Comparison of ENCODE assay signal across 1 cellular context in the genomic region with DNA sequence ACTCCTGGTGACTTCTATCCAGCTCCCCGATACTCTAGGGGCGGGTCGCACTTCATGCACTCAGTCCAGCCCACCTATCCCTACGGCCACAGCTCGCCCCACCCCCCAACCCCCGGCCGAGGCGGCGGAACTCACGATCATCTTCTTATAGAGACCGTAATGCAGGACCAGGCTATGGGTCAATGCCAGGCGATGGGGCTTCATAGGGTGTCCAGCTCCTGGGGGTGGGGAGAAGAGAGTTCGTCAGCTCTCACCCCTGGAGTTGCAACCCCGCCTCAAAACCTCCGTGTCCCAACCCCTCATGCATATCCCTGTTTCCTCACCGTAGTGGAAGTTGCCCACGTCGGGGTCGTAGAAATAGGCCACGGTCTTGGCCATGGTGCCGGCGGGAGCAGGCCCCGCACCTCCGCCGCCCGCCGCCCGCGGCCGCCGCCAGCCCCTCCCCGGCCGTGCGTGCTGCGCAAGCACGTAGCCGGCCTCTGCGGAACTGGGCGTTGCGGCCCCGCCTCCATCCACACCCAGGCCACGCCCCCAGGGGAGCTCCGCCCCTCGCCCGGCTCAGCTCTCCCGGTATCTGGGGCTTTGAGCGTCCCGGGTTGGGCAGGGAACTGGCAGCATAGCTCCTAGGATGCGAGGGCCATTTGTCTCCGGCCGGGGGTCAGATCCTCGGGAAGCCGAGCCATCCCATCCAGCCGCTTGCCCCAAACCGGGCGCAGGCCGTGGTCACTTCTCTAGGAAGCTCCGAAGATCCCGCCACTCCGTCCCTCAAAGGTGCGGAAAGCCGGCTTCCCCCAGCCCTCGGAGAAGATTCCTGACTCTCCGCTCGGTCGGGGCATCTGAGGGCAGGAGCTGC.
TF ChIP-seq lines count a peak whose summit lies in the region.

A gene (minus strand): TSS at position 437 of the 853 bp plus-strand sequence. CDS start 59 bp downstream, at position 378.
A gene with protein sequence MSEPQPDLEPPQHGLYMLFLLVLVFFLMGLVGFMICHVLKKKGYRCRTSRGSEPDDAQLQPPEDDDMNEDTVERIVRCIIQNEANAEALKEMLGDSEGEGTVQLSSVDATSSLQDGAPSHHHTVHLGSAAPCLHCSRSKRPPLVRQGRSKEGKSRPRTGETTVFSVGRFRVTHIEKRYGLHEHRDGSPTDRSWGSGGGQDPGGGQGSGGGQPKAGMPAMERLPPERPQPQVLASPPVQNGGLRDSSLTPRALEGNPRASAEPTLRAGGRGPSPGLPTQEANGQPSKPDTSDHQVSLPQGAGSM (plus strand): TSS at position 585 of the 853 bp plus-strand sequence. CDS start 1,229 bp downstream, outside the sequence.

TF ChIP-seq in HepG2, 621 proteins besides CTCF, POLR2A, EP300 and RAD21 (continued from another document and continues in another):
- TF ChIP-seq ZBTB38 (CRISPR knock-in tag; IDR thresholded peaks at IDR 0.05) (no peak), JUND (CRISPR knock-in tag; IDR thresholded peaks at IDR 0.05) (0 out of 2 replicates have a peak, but pooled peaks have one; percentile 29), CENPT (CRISPR knock-in tag; IDR thresholded peaks at IDR 0.05; ENCODE audit: low read depth) (no peak), SAP130 (CRISPR knock-in tag; IDR thresholded peaks at IDR 0.05; ENCODE audit: low read depth) (peak; percentile 79; the same call in 1 of the 2 replicates), ELF3 (CRISPR knock-in tag; IDR thresholded peaks at IDR 0.05) (no peak; the same call in 1 of the 2 replicates), ZSCAN31 (CRISPR knock-in tag; IDR thresholded peaks at IDR 0.05; ENCODE audit: low read depth) (no peak), ZNF607 (CRISPR knock-in tag; IDR thresholded peaks at IDR 0.05; ENCODE audit: borderline replicate concordance) (peak; percentile 84), ISL2 (CRISPR knock-in tag; IDR thresholded peaks at IDR 0.05) (no peak), NFE2L1 (CRISPR knock-in tag; IDR thresholded peaks at IDR 0.05; ENCODE audit: borderline replicate concordance) (no peak), RBM22 (optimal IDR thresholded peaks at IDR 0.05; ENCODE audit: low read length) (no peak), TSC22D2 (CRISPR knock-in tag; IDR thresholded peaks at IDR 0.05; ENCODE audit: borderline replicate concordance) (no peak), ZNF121 (CRISPR knock-in tag; IDR thresholded peaks at IDR 0.05) (no peak), ZNF619 (CRISPR knock-in tag; IDR thresholded peaks at IDR 0.05) (no peak), SMAD9 (CRISPR knock-in tag; IDR thresholded peaks at IDR 0.05) (no peak), HCFC1 (IDR thresholded peaks at IDR 0.05; ENCODE audit: low read depth, low read length) (no peak), ZNF552 (CRISPR knock-in tag; IDR thresholded peaks at IDR 0.05; ENCODE audit: borderline replicate concordance) (no peak), GATAD2A (CRISPR knock-in tag; IDR thresholded peaks at IDR 0.05) (no peak), WIZ (CRISPR knock-in tag; IDR thresholded peaks at IDR 0.05) (no peak), JDP2 (CRISPR knock-in tag; IDR thresholded peaks at IDR 0.05; ENCODE audit: borderline replicate concordance) (no peak), KDM5A (IDR thresholded peaks at IDR 0.05; ENCODE audit: borderline replicate concordance, low read length) (peak; percentile 45; the same call in 1 of the 2 replicates), ZNF614 (CRISPR knock-in tag; IDR thresholded peaks at IDR 0.05; ENCODE audit: borderline replicate concordance) (no peak), CBX1 (IDR thresholded peaks at IDR 0.05; ENCODE audit: low read depth) (peak; percentile 18), ZNF850 (CRISPR knock-in tag; conservative IDR thresholded peaks at IDR 0.05) (no peak), ZNF468 (CRISPR knock-in tag; IDR thresholded peaks at IDR 0.05) (no peak)
- TF ChIP-seq, protein P1, sequence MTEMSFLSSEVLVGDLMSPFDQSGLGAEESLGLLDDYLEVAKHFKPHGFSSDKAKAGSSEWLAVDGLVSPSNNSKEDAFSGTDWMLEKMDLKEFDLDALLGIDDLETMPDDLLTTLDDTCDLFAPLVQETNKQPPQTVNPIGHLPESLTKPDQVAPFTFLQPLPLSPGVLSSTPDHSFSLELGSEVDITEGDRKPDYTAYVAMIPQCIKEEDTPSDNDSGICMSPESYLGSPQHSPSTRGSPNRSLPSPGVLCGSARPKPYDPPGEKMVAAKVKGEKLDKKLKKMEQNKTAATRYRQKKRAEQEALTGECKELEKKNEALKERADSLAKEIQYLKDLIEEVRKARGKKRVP (CRISPR knock-in tag; IDR thresholded peaks at IDR 0.05), result no peak
- TF ChIP-seq, protein P2, sequence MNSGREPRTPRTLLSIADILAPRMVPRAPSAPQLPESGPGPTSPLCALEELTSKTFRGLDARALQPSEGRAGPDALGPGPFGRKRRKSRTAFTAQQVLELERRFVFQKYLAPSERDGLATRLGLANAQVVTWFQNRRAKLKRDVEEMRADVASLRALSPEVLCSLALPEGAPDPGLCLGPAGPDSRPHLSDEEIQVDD (CRISPR knock-in tag; IDR thresholded peaks at IDR 0.05; ENCODE audit: borderline replicate concordance), result no peak
- TF ChIP-seq, protein P3, sequence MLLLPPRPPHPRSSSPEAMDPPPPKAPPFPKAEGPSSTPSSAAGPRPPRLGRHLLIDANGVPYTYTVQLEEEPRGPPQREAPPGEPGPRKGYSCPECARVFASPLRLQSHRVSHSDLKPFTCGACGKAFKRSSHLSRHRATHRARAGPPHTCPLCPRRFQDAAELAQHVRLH (CRISPR knock-in tag; IDR thresholded peaks at IDR 0.05; ENCODE audit: borderline replicate concordance, low read depth), result no peak
- TF ChIP-seq, protein P4, sequence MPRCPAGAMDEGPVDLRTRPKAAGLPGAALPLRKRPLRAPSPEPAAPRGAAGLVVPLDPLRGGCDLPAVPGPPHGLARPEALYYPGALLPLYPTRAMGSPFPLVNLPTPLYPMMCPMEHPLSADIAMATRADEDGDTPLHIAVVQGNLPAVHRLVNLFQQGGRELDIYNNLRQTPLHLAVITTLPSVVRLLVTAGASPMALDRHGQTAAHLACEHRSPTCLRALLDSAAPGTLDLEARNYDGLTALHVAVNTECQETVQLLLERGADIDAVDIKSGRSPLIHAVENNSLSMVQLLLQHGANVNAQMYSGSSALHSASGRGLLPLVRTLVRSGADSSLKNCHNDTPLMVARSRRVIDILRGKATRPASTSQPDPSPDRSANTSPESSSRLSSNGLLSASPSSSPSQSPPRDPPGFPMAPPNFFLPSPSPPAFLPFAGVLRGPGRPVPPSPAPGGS (CRISPR knock-in tag; IDR thresholded peaks at IDR 0.05), result no peak
- TF ChIP-seq, protein P5, sequence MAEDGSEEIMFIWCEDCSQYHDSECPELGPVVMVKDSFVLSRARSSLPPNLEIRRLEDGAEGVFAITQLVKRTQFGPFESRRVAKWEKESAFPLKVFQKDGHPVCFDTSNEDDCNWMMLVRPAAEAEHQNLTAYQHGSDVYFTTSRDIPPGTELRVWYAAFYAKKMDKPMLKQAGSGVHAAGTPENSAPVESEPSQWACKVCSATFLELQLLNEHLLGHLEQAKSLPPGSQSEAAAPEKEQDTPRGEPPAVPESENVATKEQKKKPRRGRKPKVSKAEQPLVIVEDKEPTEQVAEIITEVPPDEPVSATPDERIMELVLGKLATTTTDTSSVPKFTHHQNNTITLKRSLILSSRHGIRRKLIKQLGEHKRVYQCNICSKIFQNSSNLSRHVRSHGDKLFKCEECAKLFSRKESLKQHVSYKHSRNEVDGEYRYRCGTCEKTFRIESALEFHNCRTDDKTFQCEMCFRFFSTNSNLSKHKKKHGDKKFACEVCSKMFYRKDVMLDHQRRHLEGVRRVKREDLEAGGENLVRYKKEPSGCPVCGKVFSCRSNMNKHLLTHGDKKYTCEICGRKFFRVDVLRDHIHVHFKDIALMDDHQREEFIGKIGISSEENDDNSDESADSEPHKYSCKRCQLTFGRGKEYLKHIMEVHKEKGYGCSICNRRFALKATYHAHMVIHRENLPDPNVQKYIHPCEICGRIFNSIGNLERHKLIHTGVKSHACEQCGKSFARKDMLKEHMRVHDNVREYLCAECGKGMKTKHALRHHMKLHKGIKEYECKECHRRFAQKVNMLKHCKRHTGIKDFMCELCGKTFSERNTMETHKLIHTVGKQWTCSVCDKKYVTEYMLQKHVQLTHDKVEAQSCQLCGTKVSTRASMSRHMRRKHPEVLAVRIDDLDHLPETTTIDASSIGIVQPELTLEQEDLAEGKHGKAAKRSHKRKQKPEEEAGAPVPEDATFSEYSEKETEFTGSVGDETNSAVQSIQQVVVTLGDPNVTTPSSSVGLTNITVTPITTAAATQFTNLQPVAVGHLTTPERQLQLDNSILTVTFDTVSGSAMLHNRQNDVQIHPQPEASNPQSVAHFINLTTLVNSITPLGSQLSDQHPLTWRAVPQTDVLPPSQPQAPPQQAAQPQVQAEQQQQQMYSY (CRISPR knock-in tag; IDR thresholded peaks at IDR 0.05), result no peak
- TF ChIP-seq, protein P6, sequence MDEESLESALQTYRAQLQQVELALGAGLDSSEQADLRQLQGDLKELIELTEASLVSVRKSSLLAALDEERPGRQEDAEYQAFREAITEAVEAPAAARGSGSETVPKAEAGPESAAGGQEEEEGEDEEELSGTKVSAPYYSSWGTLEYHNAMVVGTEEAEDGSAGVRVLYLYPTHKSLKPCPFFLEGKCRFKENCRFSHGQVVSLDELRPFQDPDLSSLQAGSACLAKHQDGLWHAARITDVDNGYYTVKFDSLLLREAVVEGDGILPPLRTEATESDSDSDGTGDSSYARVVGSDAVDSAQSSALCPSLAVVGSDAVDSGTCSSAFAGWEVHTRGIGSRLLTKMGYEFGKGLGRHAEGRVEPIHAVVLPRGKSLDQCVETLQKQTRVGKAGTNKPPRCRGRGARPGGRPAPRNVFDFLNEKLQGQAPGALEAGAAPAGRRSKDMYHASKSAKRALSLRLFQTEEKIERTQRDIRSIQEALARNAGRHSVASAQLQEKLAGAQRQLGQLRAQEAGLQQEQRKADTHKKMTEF (CRISPR knock-in tag; IDR thresholded peaks at IDR 0.05), result peak; percentile 46; the same call in 1 of the 2 replicates
- TF ChIP-seq, protein P7, sequence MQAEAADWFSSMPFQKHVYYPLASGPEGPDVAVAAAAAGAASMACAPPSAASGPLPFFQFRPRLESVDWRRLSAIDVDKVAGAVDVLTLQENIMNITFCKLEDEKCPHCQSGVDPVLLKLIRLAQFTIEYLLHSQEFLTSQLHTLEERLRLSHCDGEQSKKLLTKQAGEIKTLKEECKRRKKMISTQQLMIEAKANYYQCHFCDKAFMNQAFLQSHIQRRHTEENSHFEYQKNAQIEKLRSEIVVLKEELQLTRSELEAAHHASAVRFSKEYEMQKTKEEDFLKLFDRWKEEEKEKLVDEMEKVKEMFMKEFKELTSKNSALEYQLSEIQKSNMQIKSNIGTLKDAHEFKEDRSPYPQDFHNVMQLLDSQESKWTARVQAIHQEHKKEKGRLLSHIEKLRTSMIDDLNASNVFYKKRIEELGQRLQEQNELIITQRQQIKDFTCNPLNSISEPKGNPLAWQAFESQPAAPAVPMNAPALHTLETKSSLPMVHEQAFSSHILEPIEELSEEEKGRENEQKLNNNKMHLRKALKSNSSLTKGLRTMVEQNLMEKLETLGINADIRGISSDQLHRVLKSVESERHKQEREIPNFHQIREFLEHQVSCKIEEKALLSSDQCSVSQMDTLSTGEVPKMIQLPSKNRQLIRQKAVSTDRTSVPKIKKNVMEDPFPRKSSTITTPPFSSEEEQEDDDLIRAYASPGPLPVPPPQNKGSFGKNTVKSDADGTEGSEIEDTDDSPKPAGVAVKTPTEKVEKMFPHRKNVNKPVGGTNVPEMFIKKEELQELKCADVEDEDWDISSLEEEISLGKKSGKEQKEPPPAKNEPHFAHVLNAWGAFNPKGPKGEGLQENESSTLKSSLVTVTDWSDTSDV (CRISPR knock-in tag; IDR thresholded peaks at IDR 0.05), result peak; percentile 58; the same call in 1 of the 2 replicates
- TF ChIP-seq, protein P8, sequence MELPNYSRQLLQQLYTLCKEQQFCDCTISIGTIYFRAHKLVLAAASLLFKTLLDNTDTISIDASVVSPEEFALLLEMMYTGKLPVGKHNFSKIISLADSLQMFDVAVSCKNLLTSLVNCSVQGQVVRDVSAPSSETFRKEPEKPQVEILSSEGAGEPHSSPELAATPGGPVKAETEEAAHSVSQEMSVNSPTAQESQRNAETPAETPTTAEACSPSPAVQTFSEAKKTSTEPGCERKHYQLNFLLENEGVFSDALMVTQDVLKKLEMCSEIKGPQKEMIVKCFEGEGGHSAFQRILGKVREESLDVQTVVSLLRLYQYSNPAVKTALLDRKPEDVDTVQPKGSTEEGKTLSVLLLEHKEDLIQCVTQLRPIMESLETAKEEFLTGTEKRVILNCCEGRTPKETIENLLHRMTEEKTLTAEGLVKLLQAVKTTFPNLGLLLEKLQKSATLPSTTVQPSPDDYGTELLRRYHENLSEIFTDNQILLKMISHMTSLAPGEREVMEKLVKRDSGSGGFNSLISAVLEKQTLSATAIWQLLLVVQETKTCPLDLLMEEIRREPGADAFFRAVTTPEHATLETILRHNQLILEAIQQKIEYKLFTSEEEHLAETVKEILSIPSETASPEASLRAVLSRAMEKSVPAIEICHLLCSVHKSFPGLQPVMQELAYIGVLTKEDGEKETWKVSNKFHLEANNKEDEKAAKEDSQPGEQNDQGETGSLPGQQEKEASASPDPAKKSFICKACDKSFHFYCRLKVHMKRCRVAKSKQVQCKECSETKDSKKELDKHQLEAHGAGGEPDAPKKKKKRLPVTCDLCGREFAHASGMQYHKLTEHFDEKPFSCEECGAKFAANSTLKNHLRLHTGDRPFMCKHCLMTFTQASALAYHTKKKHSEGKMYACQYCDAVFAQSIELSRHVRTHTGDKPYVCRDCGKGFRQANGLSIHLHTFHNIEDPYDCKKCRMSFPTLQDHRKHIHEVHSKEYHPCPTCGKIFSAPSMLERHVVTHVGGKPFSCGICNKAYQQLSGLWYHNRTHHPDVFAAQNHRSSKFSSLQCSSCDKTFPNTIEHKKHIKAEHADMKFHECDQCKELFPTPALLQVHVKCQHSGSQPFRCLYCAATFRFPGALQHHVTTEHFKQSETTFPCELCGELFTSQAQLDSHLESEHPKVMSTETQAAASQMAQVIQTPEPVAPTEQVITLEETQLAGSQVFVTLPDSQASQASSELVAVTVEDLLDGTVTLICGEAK (IDR thresholded peaks at IDR 0.05), result no peak
- TF ChIP-seq, protein P8 (CRISPR knock-in tag; IDR thresholded peaks at IDR 0.05), result no peak; the same call in 1 of the 2 replicates
